ENCODE assay signal across 1 cellular context in the genomic region with DNA sequence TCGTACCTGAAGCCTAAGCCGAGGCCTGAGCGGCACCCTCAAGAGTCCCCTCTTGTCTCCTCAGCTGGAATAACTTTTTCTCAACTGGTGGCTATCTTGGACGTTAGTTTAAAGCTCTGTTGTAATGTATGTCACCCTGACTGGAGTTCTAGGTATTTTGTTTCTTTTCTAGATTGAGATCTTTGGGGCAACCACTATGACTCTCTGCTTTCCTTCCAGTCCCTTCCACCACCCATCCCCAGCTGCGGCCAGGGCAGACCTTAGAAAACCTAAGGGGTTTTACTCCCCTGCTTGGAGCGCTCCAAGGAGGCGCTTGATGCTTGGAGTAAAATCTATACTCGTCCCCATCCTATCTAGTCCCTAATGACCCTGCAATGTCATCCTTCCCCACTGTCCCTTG.
TF ChIP-seq lines count a peak whose summit lies in the region.

No MANE protein-coding gene starts in this region.

TF ChIP-seq in HEK293T, 16 proteins besides CTCF, POLR2A, EP300 and RAD21:
- TF ChIP-seq NFRKB (IDR thresholded peaks at IDR 0.05), result no peak
- no peak for TF ChIP-seq SUZ12 (IDR thresholded peaks at IDR 0.05)
- no peak for TF ChIP-seq BHLHE40 (IDR thresholded peaks at IDR 0.05; ENCODE audit: borderline replicate concordance)
- no peak for TF ChIP-seq FOXA1 (IDR thresholded peaks at IDR 0.05)
- no peak for TF ChIP-seq FOXK2 (IDR thresholded peaks at IDR 0.05)
- no peak for TF ChIP-seq CTBP1 (IDR thresholded peaks at IDR 0.05; ENCODE audit: borderline replicate concordance)
- no peak for TF ChIP-seq LEF1 (IDR thresholded peaks at IDR 0.05; ENCODE audit: borderline replicate concordance)
- no peak for TF ChIP-seq ZNF384 (IDR thresholded peaks at IDR 0.05)
- no peak for TF ChIP-seq ELF4 (IDR thresholded peaks at IDR 0.05)
- no peak for TF ChIP-seq TARDBP (IDR thresholded peaks at IDR 0.05)
- no peak for TF ChIP-seq PKNOX1 (IDR thresholded peaks at IDR 0.05)
